8 cellular contexts compared by ENCODE assay signal in genomic region chr1:9191216-9191615, GRCh38.
"Had no signal": no experiment of that assay in that cellular context is flagged by ENCODE, and none has a peak within 500 bp of the region (broad histone marks: within the 10 kb centered on the region; RNA-seq: fewer than 3 reads in every experiment).

No MANE protein-coding gene starts in this region.

- ATAC-seq: GM23338, HepG2 had no signal

- H3K27ac Mint-ChIP-seq: GM23338, H9 had no signal

- H2AFZ ChIP-seq: GM23338 had no signal

- H3K4me2 ChIP-seq: GM23338 had no signal

- H3K4me3 Mint-ChIP-seq: GM23338, H9 had no signal

- FAIRE-seq: H1, H54, HepG2 had no signal

- H3K4me3 ChIP-seq: GM23338 had no signal

- DNase-seq: H9, HCEC 1CT, KBM-7 had no signal

- H3K9me3 Mint-ChIP-seq: GM23338 had no signal

- H3K27ac ChIP-seq: HL-60 had no signal
